Comparison of ENCODE assay signal across 16 cellular contexts in genomic region chr5:107736608-107737007, GRCh38.
DNase-seq lines count a peak whose midpoint lies in the region; ATAC-seq, FAIRE-seq and TF ChIP-seq lines count a peak whose summit lies in the region.
"Had no signal": no experiment of that assay in that cellular context is flagged by ENCODE, and none has a peak within 500 bp of the region (broad histone marks: within the 10 kb centered on the region; RNA-seq: fewer than 3 reads in every experiment).

No MANE protein-coding gene starts in this region.

- no peak overlapping the region for H3K27ac ChIP-seq in GM12878 (ENCODE audit: control insufficient read depth, insufficient read depth)
- H3K27ac ChIP-seq in pancreas, result no peak overlapping the region
- H3K27ac ChIP-seq: A549, SJSA1 had no signal

- H3K9me3 ChIP-seq in GM12878 (replicated peaks; ENCODE audit: control insufficient read depth, insufficient read depth, low read length), result no peaks in the 10 kb centered on the region; the same call in 1 of the 3 replicates
- no peaks in the 10 kb centered on the region for H3K9me3 ChIP-seq in pancreas
- H3K9me3 ChIP-seq: SJSA1 had no signal

- no peaks in the 10 kb centered on the region for H3K4me1 ChIP-seq in GM12878 (ENCODE audit: control insufficient read depth, insufficient read depth, low read length)
- no peaks in the 10 kb centered on the region for H3K4me1 ChIP-seq in pancreas
- H3K4me1 ChIP-seq: SJSA1 had no signal

- no peak for TF ChIP-seq POLR2A in GM12878 (IDR thresholded peaks at IDR 0.05; ENCODE audit: low read depth, low read length)

- H3K9ac ChIP-seq in GM12878 (ENCODE audit: control insufficient read depth, insufficient read depth, low read length), result no peak overlapping the region

- H3K79me2 ChIP-seq in GM12878 (ENCODE audit: control insufficient read depth, insufficient read depth, low read length), result no peaks in the 10 kb centered on the region

- no peak for TF ChIP-seq EP300 in GM12878 (IDR thresholded peaks at IDR 0.05; ENCODE audit: borderline replicate concordance in 1 of 2, control insufficient read depth in 1 of 2, low read depth in 2 of 2, low read length in 2 of 2)

- ATAC-seq in GM12878, result no peak
- no peak for ATAC-seq in pancreas
- ATAC-seq: HCT116, PC-3 had no signal

- FAIRE-seq in GM12878 (lab: Jason Lieb, UNC), result peak; percentile 31
- no peak for FAIRE-seq in pancreas (lab: Jason Lieb, UNC)
- no peak for FAIRE-seq in GM19239 (lab: Jason Lieb, UNC)

- WGBS in GM12878 (ENCODE audit: insufficient coverage, insufficient replicate concordance, low lambda C conversion rate, missing lambda C conversion rate), result 94% methylated on average over 1 of the region's 1 CpG
- 93 to 94% methylated on average over 1 of the region's 1 CpG for WGBS in pancreas, 2 donors

- no peak overlapping the region for H2AFZ ChIP-seq in GM12878 (ENCODE audit: control insufficient read depth, low read depth, low read length)

- no peaks in the 10 kb centered on the region for H3K36me3 ChIP-seq in GM12878 (ENCODE audit: control insufficient read depth in 2 of 2, insufficient read depth in 2 of 2, low read length in 1 of 2)
- H3K36me3 ChIP-seq in pancreas, result no peaks in the 10 kb centered on the region
- H3K36me3 ChIP-seq: SJSA1 had no signal

- BruUV-seq in GM12878 (replicated peaks; lab: Mats Ljungman, UMichigan), result no TSS peak

- intact Hi-C loops in GM12878 (cut with micrococcal nuclease; ENCODE audit: unreplicated experiment), result no loop called here
- intact Hi-C loops in pancreas (cut with DNase I), result no loop called here

- peak; percentile 81 for DNase-seq in Daoy (ENCODE audit: low read depth)
- peak; percentile 50 for DNase-seq in LHCN-M2 (ENCODE audit: low read depth)
- DNase-seq in GM12878 (ENCODE audit: low read depth, low spot score), result no peak
- peak; percentile 50 for DNase-seq in iris pigment epithelial cell (ENCODE audit: low read depth)
- no peak for DNase-seq in pancreas
- no peak for DNase-seq in DMS153 treated with DMSO at 0.1 percent for 48 hours (lab: John Stamatoyannopoulos, UW; ENCODE audit: unreplicated experiment)
- DNase-seq in islet precursor cell, result no peak
- no peak for DNase-seq in GM19239 (ENCODE audit: insufficient read length, low spot score)
- DNase-seq: CD4-positive, CD25-positive, alpha-beta regulatory T cell; NCI-H1436 treated with DMSO at 0.1 percent for 48 hours; NCI-H2081; NCI-H69; PC-3 had no signal

- POLR2A ChIA-PET in GM12878 (lab: Charles Lee), result no interaction called here

- in situ Hi-C loops in GM12878 (cut with MboI), result no loop called here

- no peak overlapping the region for H3K4me3 ChIP-seq in GM12878
- H3K4me3 ChIP-seq in pancreas, result no peak overlapping the region
- H3K4me3 ChIP-seq: A549, SJSA1 had no signal

- TF ChIP-seq RAD21 in GM12878 (IDR thresholded peaks at IDR 0.05; ENCODE audit: insufficient read depth, low read depth, low read length), result no peak

- TF ChIP-seq CTCF in GM12878 (IDR thresholded peaks at IDR 0.05 in 2 of 3, conservative IDR thresholded peaks at IDR 0.05 in 1 of 3; ENCODE audit: control insufficient read depth in 2 of 3, extremely low read depth in 1 of 3, insufficient read depth in 1 of 3, low read depth in 3 of 3, low read length in 3 of 3), result no peak
- TF ChIP-seq CTCF in pancreas (IDR thresholded peaks at IDR 0.05), result no peak

- RAD21 ChIA-PET in GM12878 (lab: Charles Lee; ENCODE audit: unreplicated experiment), result no interaction called here

- CTCF ChIA-PET in GM12878 (lab: Yijun Ruan, JAX), result no interaction called here

- H4K20me1 ChIP-seq in GM12878 (ENCODE audit: control insufficient read depth, insufficient read depth), result no peaks in the 10 kb centered on the region

- SMC1A ChIA-PET in GM12878 (lab: Charles Lee; ENCODE audit: uncharacterized antibody, unreplicated experiment), result no interaction called here

- no peak overlapping the region for H3K4me2 ChIP-seq in GM12878 (ENCODE audit: control insufficient read depth, insufficient read depth)
- H3K4me2 ChIP-seq: A549 had no signal

- H3K27me3 ChIP-seq in GM12878 (replicated peaks in 1 of 2; ENCODE audit: control insufficient read depth in 2 of 2, insufficient read depth in 2 of 2, low read length in 1 of 2), result no peaks in the 10 kb centered on the region
- H3K27me3 ChIP-seq in pancreas, result peaks cover 0 to 2% (median 0%) of the 10 kb centered on the region in 4 donors
- H3K27me3 ChIP-seq: SJSA1 had no signal

TF ChIP-seq in GM12878, 131 proteins besides CTCF, POLR2A, EP300 and RAD21:
- TF ChIP-seq BMI1 (IDR thresholded peaks at IDR 0.05; ENCODE audit: borderline replicate concordance), result no peak
- no peak for TF ChIP-seq ZNF24 (IDR thresholded peaks at IDR 0.05)
- no peak for TF ChIP-seq BHLHE40 (IDR thresholded peaks at IDR 0.05; ENCODE audit: borderline replicate concordance in 1 of 2, low read depth in 2 of 2, low read length in 1 of 2)
- no peak for TF ChIP-seq KLF5 (IDR thresholded peaks at IDR 0.05; ENCODE audit: partially characterized antibody)
- TF ChIP-seq HDAC2 (IDR thresholded peaks at IDR 0.05), result no peak

Comparison
In these comparisons a context has a peak if more than half of its experiments do, and no peak if none do; other contexts are left out.
1. DNase-seq: peak in Daoy (single experiment), LHCN-M2 (single experiment) and iris pigment epithelial cell (single experiment); none in GM12878 (single experiment), pancreas (0 of 6), DMS153 treated with DMSO at 0.1 percent for 48 hours (single experiment), islet precursor cell (single experiment) and GM19239 (single experiment).